In the genomic region with DNA sequence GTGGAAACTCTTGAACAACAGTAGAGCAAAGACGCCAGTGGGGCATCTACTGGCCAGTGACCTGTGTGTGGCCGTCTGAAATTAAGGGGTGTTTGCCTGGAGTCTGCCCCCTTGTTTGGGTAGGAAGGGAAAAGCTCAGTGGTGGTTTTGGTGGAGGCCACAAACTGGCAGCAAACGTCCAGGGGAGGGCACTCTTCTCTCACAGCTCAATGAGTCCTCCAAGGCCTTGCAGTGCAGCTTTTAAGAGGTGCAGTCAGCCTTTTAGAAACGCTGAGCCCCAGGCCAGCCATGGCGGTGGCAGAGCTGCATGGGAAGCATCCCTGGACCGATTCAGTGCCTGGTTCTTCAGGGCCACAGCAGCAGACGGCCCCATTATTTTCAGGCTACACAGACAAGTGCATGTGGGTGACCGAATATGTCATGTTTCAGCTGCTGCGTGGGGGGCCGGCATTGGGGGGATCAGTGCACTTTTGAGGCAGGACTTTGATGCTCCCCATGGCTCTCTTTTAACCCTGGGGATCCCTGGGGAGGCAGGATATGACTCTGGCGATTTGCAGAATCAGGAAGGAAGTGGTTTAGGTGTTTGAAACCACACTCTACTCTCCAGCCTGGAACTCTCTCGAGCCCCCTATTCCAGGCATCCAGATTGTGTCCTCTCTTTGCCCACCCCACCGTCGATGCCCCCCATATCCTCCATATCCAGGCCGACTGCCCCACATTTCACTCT, we compare ENCODE assay signal across 8 cellular contexts.
DNase-seq lines count a peak whose midpoint lies in the region; ATAC-seq and TF ChIP-seq lines count a peak whose summit lies in the region.

No MANE protein-coding gene starts in this region.

- H3K9me3 Mint-ChIP-seq in endodermal cell = peaks cover 18% of the 10 kb centered on the region

- no peak overlapping the region for H3K4me3 Mint-ChIP-seq in endodermal cell

- H3K36me3 ChIP-seq in endodermal cell (ENCODE audit: control insufficient read depth, insufficient read depth, low read length) = no peaks in the 10 kb centered on the region

- H3K27me3 Mint-ChIP-seq in endodermal cell (ENCODE audit: insufficient read depth) = peaks cover 5% of the 10 kb centered on the region

- TF ChIP-seq CTCF in endodermal cell (conservative IDR thresholded peaks at IDR 0.05) = peak; percentile 85

- ATAC-seq in HG02885 (IDR thresholded peaks at IDR 0.05; ENCODE audit: poor library complexity, unreplicated experiment) = no peak

- no peak overlapping the region for H3K4me3 ChIP-seq in endodermal cell (ENCODE audit: low read length)

- no peak overlapping the region for H3K27ac Mint-ChIP-seq in endodermal cell

- H3K27ac ChIP-seq in endodermal cell (ENCODE audit: low read depth, low read length) = no peak overlapping the region

- H3K9me3 ChIP-seq in endodermal cell (ENCODE audit: control insufficient read depth, low read length) = peaks cover 7% of the 10 kb centered on the region

- H3K4me1 Mint-ChIP-seq in endodermal cell = no peaks in the 10 kb centered on the region

- WGBS in endodermal cell (ENCODE audit: insufficient coverage in 1 of 2, insufficient read length in 1 of 2), 2 experiments = 56 to 64% methylated on average over 7 to 15 of the region's 15 CpGs

- no peak overlapping the region for H3K9ac ChIP-seq in endodermal cell (ENCODE audit: extremely low read depth, low read length, poor library complexity, severe bottlenecking)

- no peaks in the 10 kb centered on the region for H3K36me3 Mint-ChIP-seq in endodermal cell (ENCODE audit: low read depth)

- H3K27me3 ChIP-seq in endodermal cell (ENCODE audit: control insufficient read depth, insufficient read depth, low read length, poor library complexity, severe bottlenecking) = peaks cover 13% of the 10 kb centered on the region

- H3K4me1 ChIP-seq in endodermal cell (ENCODE audit: control insufficient read depth, insufficient read depth, low read length) = no peaks in the 10 kb centered on the region

- peak; percentile 52 for DNase-seq in A172 (ENCODE audit: low spot score)
- peak; percentile 75 for DNase-seq in H4 (ENCODE audit: low spot score)
- DNase-seq in NCI-H748 (lab: John Stamatoyannopoulos, UW; ENCODE audit: unreplicated experiment) = peak; percentile 94
- DNase-seq in endodermal cell = peak; percentile 92
- peak; percentile 62 for DNase-seq in middle frontal gyrus (ENCODE audit: extremely low spot score, low spot score)
- DNase-seq in stimulated activated CD4-positive, alpha-beta T cell treated with anti-CD3 and anti-CD28 coated beads, Interleukin-12 subunit alpha, Interleukin-12 subunit beta, amount 100 ng/mL, for 4 hours = no peak
- DNase-seq in amniotic stem cell (lab: John Stamatoyannopoulos, UW) = no peak

Comparison
In these comparisons a context has a peak if more than half of its experiments do, and no peak if none do; other contexts are left out.
1. DNase-seq: peak in A172 (single experiment), H4 (single experiment), NCI-H748 (single experiment), endodermal cell (single experiment) and middle frontal gyrus (single experiment); none in stimulated activated CD4-positive, alpha-beta T cell treated with anti-CD3 and anti-CD28 coated beads, Interleukin-12 subunit alpha, Interleukin-12 subunit beta, amount 100 ng/mL, for 4 hours (single experiment) and amniotic stem cell (single experiment).